Comparison of ENCODE assay signal across 9 cellular contexts in genomic region chr3:125148836-125149235, GRCh38.
DNase-seq lines count a peak whose midpoint lies in the region; ATAC-seq and TF ChIP-seq lines count a peak whose summit lies in the region.
"Had no signal": no experiment of that assay in that cellular context is flagged by ENCODE, and none has a peak within 500 bp of the region (broad histone marks: within the 10 kb centered on the region; RNA-seq: fewer than 3 reads in every experiment).

No MANE protein-coding gene starts in this region.

- no peaks in the 10 kb centered on the region for H3K9me3 Mint-ChIP-seq in activated naive CD8-positive, alpha-beta T cell treated with anti-CD3 and anti-CD28 coated beads for 36 hours
- H3K9me3 Mint-ChIP-seq in stimulated activated naive B cell treated with anti-CD40 and anti-IgM and Interleukin-4, amounts not matched to agents 10 μg/mL and 1 μg/mL and 100 μg/mL, for 72 hours = no peaks in the 10 kb centered on the region
- H3K9me3 Mint-ChIP-seq in activated T-cell treated with anti-CD3 and anti-CD28 coated beads, Interleukin-2, amount 50 U/mL, for 72 hours = no peaks in the 10 kb centered on the region

- DNase-seq in GM12865 (ENCODE audit: low read depth) (peak; percentile 75), hepatic stellate cell (ENCODE audit: low spot score) (peak; percentile 67), erythroblast (lab: John Stamatoyannopoulos, UW) (no peak)
- peak; percentile 10 for DNase-seq in activated naive CD8-positive, alpha-beta T cell treated with anti-CD3 and anti-CD28 coated beads for 36 hours
- peak; percentile 23 for DNase-seq in stimulated activated naive B cell treated with anti-CD40 and anti-IgM and Interleukin-4, amounts not matched to agents 10 μg/mL and 1 μg/mL and 100 μg/mL, for 72 hours
- no peak for DNase-seq in activated CD4-positive, alpha-beta T cell treated with anti-CD3 and anti-CD28 coated beads for 48 hours
- DNase-seq in activated T-cell treated with anti-CD3 and anti-CD28 coated beads, Interleukin-2, amount 50 U/mL, for 72 hours = no peak
- DNase-seq: NCI-H2227 treated with DMSO at 0.1 percent for 48 hours had no signal

- TF ChIP-seq POLR2A in erythroblast (IDR thresholded peaks at IDR 0.05; ENCODE audit: low read length) = no peak

- no peak overlapping the region for H3K4me3 Mint-ChIP-seq in activated naive CD8-positive, alpha-beta T cell treated with anti-CD3 and anti-CD28 coated beads for 36 hours
- peak overlapping the region in 1 of 2 donors; percentile 55 for H3K4me3 Mint-ChIP-seq in stimulated activated naive B cell treated with anti-CD40 and anti-IgM and Interleukin-4, amounts not matched to agents 10 μg/mL and 1 μg/mL and 100 μg/mL, for 72 hours
- H3K4me3 Mint-ChIP-seq in activated T-cell treated with anti-CD3 and anti-CD28 coated beads, Interleukin-2, amount 50 U/mL, for 72 hours = no peak overlapping the region

- peaks cover 5% of the 10 kb centered on the region for H3K27me3 Mint-ChIP-seq in activated naive CD8-positive, alpha-beta T cell treated with anti-CD3 and anti-CD28 coated beads for 36 hours
- peaks cover 7 to 9% of the 10 kb centered on the region in 2 donors for H3K27me3 Mint-ChIP-seq in stimulated activated naive B cell treated with anti-CD40 and anti-IgM and Interleukin-4, amounts not matched to agents 10 μg/mL and 1 μg/mL and 100 μg/mL, for 72 hours
- H3K27me3 Mint-ChIP-seq in activated T-cell treated with anti-CD3 and anti-CD28 coated beads, Interleukin-2, amount 50 U/mL, for 72 hours (ENCODE audit: low read depth) = peaks cover 48% of the 10 kb centered on the region

- peak overlapping the region; percentile 20 for H3K27ac Mint-ChIP-seq in activated naive CD8-positive, alpha-beta T cell treated with anti-CD3 and anti-CD28 coated beads for 36 hours
- peak overlapping the region; percentile 79 for H3K27ac Mint-ChIP-seq in stimulated activated naive B cell treated with anti-CD40 and anti-IgM and Interleukin-4, amounts not matched to agents 10 μg/mL and 1 μg/mL and 100 μg/mL, for 72 hours
- no peak overlapping the region for H3K27ac Mint-ChIP-seq in activated T-cell treated with anti-CD3 and anti-CD28 coated beads, Interleukin-2, amount 50 U/mL, for 72 hours

- peak; percentile 62 to 76 for ATAC-seq in stimulated activated naive B cell treated with anti-CD40 and anti-IgM and Interleukin-4, amounts not matched to agents 10 μg/mL and 1 μg/mL and 100 μg/mL, for 72 hours (replicated peaks)
- ATAC-seq in HG02852 (IDR thresholded peaks at IDR 0.05; ENCODE audit: unreplicated experiment) = no peak
- no peak for ATAC-seq in activated T-cell treated with anti-CD3 and anti-CD28 coated beads, Interleukin-2, amount 50 U/mL, for 72 hours (replicated peaks in 1 of 2)

- no peaks in the 10 kb centered on the region for H3K36me3 Mint-ChIP-seq in activated naive CD8-positive, alpha-beta T cell treated with anti-CD3 and anti-CD28 coated beads for 36 hours
- peaks cover 0 to 4% of the 10 kb centered on the region in 2 donors for H3K36me3 Mint-ChIP-seq in stimulated activated naive B cell treated with anti-CD40 and anti-IgM and Interleukin-4, amounts not matched to agents 10 μg/mL and 1 μg/mL and 100 μg/mL, for 72 hours
- no peaks in the 10 kb centered on the region for H3K36me3 Mint-ChIP-seq in activated T-cell treated with anti-CD3 and anti-CD28 coated beads, Interleukin-2, amount 50 U/mL, for 72 hours (ENCODE audit: insufficient read depth in 2 of 2)

- TF ChIP-seq CTCF in GM12865 (IDR thresholded peaks at IDR 0.05; ENCODE audit: insufficient read depth, low read depth, low read length, missing control alignments) = no peak

- H3K4me3 ChIP-seq in GM12865 (ENCODE audit: low read depth, low read length) = no peak overlapping the region

- H3K4me1 Mint-ChIP-seq in activated naive CD8-positive, alpha-beta T cell treated with anti-CD3 and anti-CD28 coated beads for 36 hours = peaks cover 23% of the 10 kb centered on the region
- H3K4me1 Mint-ChIP-seq in stimulated activated naive B cell treated with anti-CD40 and anti-IgM and Interleukin-4, amounts not matched to agents 10 μg/mL and 1 μg/mL and 100 μg/mL, for 72 hours = peaks cover 27 to 53% of the 10 kb centered on the region in 2 donors
- H3K4me1 Mint-ChIP-seq in activated T-cell treated with anti-CD3 and anti-CD28 coated beads, Interleukin-2, amount 50 U/mL, for 72 hours (ENCODE audit: low read depth) = no peaks in the 10 kb centered on the region

Comparison
In these comparisons a context has a peak if more than half of its experiments do, and no peak if none do; other contexts are left out.
1. DNase-seq: peak in GM12865 (single experiment), activated naive CD8-positive, alpha-beta T cell treated with anti-CD3 and anti-CD28 coated beads for 36 hours (single experiment), hepatic stellate cell (single experiment) and stimulated activated naive B cell treated with anti-CD40 and anti-IgM and Interleukin-4, amounts not matched to agents 10 μg/mL and 1 μg/mL and 100 μg/mL, for 72 hours (single experiment); none in erythroblast (0 of 2), activated CD4-positive, alpha-beta T cell treated with anti-CD3 and anti-CD28 coated beads for 48 hours (single experiment) and activated T-cell treated with anti-CD3 and anti-CD28 coated beads, Interleukin-2, amount 50 U/mL, for 72 hours (0 of 2).
2. ATAC-seq: peak in stimulated activated naive B cell treated with anti-CD40 and anti-IgM and Interleukin-4, amounts not matched to agents 10 μg/mL and 1 μg/mL and 100 μg/mL, for 72 hours (2 of 2); none in HG02852 (single experiment) and activated T-cell treated with anti-CD3 and anti-CD28 coated beads, Interleukin-2, amount 50 U/mL, for 72 hours (0 of 2).